1 cellular context compared by ENCODE assay signal in the genomic region with DNA sequence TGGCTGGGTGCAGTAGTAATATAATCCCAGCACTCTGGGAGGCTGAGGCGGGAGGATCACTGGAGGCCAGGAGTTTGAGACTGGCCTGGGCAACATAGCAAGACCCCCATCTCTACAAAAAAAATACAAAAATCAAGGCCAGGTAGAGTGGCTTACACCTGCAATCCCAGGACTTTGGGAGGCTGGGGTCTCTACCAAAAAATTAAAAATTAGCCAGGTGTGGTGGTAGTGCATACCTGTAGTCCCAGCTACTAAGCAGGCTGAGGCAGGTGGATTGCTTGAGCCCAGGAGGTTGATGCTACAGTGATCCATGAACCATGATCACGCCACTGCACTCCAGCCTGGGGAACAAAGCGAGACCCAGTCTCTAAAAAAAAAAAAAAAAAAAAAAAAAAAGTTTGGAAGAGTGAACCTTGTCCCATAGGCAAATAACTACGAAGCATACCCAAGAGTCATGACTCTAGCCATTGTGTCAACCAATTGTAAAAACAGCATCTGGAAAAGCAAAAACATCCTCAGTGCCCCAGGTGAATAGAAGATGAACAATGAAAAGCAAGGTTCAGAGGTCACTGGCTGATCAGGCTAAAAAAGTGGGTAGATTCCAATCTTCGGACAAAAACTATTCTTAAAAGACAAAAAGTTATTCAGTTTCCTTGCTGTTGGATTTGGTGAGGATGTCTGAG.
TF ChIP-seq lines count a peak whose summit lies in the region.

No MANE protein-coding gene starts in this region.

TF ChIP-seq in HepG2, 621 proteins besides CTCF, POLR2A, EP300 and RAD21 (continued from another document and continues in another):
- TF ChIP-seq, protein P1, sequence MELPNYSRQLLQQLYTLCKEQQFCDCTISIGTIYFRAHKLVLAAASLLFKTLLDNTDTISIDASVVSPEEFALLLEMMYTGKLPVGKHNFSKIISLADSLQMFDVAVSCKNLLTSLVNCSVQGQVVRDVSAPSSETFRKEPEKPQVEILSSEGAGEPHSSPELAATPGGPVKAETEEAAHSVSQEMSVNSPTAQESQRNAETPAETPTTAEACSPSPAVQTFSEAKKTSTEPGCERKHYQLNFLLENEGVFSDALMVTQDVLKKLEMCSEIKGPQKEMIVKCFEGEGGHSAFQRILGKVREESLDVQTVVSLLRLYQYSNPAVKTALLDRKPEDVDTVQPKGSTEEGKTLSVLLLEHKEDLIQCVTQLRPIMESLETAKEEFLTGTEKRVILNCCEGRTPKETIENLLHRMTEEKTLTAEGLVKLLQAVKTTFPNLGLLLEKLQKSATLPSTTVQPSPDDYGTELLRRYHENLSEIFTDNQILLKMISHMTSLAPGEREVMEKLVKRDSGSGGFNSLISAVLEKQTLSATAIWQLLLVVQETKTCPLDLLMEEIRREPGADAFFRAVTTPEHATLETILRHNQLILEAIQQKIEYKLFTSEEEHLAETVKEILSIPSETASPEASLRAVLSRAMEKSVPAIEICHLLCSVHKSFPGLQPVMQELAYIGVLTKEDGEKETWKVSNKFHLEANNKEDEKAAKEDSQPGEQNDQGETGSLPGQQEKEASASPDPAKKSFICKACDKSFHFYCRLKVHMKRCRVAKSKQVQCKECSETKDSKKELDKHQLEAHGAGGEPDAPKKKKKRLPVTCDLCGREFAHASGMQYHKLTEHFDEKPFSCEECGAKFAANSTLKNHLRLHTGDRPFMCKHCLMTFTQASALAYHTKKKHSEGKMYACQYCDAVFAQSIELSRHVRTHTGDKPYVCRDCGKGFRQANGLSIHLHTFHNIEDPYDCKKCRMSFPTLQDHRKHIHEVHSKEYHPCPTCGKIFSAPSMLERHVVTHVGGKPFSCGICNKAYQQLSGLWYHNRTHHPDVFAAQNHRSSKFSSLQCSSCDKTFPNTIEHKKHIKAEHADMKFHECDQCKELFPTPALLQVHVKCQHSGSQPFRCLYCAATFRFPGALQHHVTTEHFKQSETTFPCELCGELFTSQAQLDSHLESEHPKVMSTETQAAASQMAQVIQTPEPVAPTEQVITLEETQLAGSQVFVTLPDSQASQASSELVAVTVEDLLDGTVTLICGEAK (IDR thresholded peaks at IDR 0.05) = 0 out of 2 replicates have a peak, but pooled peaks have one; percentile 5
- TF ChIP-seq, protein P1 (CRISPR knock-in tag; IDR thresholded peaks at IDR 0.05) = no peak
- peak; percentile 92 for TF ChIP-seq HNF4A (CRISPR knock-in tag; IDR thresholded peaks at IDR 0.05)
- no peak for TF ChIP-seq REXO4 (CRISPR knock-in tag; IDR thresholded peaks at IDR 0.05; ENCODE audit: borderline replicate concordance)
- no peak for TF ChIP-seq ZFP36 (IDR thresholded peaks at IDR 0.05; ENCODE audit: borderline replicate concordance, low read depth, low read length, partially characterized antibody)
- TF ChIP-seq, protein P2, sequence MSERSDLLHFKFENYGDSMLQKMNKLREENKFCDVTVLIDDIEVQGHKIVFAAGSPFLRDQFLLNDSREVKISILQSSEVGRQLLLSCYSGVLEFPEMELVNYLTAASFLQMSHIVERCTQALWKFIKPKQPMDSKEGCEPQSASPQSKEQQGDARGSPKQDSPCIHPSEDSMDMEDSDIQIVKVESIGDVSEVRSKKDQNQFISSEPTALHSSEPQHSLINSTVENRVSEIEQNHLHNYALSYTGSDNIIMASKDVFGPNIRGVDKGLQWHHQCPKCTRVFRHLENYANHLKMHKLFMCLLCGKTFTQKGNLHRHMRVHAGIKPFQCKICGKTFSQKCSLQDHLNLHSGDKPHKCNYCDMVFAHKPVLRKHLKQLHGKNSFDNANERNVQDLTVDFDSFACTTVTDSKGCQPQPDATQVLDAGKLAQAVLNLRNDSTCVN (CRISPR knock-in tag; IDR thresholded peaks at IDR 0.05; ENCODE audit: borderline replicate concordance) = no peak
- TF ChIP-seq, protein P3, sequence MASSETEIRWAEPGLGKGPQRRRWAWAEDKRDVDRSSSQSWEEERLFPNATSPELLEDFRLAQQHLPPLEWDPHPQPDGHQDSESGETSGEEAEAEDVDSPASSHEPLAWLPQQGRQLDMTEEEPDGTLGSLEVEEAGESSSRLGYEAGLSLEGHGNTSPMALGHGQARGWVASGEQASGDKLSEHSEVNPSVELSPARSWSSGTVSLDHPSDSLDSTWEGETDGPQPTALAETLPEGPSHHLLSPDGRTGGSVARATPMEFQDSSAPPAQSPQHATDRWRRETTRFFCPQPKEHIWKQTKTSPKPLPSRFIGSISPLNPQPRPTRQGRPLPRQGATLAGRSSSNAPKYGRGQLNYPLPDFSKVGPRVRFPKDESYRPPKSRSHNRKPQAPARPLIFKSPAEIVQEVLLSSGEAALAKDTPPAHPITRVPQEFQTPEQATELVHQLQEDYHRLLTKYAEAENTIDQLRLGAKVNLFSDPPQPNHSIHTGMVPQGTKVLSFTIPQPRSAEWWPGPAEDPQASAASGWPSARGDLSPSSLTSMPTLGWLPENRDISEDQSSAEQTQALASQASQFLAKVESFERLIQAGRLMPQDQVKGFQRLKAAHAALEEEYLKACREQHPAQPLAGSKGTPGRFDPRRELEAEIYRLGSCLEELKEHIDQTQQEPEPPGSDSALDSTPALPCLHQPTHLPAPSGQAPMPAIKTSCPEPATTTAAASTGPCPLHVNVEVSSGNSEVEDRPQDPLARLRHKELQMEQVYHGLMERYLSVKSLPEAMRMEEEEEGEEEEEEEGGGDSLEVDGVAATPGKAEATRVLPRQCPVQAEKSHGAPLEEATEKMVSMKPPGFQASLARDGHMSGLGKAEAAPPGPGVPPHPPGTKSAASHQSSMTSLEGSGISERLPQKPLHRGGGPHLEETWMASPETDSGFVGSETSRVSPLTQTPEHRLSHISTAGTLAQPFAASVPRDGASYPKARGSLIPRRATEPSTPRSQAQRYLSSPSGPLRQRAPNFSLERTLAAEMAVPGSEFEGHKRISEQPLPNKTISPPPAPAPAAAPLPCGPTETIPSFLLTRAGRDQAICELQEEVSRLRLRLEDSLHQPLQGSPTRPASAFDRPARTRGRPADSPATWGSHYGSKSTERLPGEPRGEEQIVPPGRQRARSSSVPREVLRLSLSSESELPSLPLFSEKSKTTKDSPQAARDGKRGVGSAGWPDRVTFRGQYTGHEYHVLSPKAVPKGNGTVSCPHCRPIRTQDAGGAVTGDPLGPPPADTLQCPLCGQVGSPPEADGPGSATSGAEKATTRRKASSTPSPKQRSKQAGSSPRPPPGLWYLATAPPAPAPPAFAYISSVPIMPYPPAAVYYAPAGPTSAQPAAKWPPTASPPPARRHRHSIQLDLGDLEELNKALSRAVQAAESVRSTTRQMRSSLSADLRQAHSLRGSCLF (CRISPR knock-in tag; IDR thresholded peaks at IDR 0.05; ENCODE audit: borderline replicate concordance) = no peak
- no peak for TF ChIP-seq ZNF749 (CRISPR knock-in tag; IDR thresholded peaks at IDR 0.05; ENCODE audit: borderline replicate concordance)
- TF ChIP-seq, protein P4, sequence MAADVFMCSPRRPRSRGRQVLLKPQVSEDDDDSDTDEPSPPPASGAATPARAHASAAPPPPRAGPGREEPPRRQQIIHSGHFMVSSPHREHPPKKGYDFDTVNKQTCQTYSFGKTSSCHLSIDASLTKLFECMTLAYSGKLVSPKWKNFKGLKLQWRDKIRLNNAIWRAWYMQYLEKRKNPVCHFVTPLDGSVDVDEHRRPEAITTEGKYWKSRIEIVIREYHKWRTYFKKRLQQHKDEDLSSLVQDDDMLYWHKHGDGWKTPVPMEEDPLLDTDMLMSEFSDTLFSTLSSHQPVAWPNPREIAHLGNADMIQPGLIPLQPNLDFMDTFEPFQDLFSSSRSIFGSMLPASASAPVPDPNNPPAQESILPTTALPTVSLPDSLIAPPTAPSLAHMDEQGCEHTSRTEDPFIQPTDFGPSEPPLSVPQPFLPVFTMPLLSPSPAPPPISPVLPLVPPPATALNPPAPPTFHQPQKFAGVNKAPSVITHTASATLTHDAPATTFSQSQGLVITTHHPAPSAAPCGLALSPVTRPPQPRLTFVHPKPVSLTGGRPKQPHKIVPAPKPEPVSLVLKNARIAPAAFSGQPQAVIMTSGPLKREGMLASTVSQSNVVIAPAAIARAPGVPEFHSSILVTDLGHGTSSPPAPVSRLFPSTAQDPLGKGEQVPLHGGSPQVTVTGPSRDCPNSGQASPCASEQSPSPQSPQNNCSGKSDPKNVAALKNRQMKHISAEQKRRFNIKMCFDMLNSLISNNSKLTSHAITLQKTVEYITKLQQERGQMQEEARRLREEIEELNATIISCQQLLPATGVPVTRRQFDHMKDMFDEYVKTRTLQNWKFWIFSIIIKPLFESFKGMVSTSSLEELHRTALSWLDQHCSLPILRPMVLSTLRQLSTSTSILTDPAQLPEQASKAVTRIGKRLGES (CRISPR knock-in tag; IDR thresholded peaks at IDR 0.05; ENCODE audit: borderline replicate concordance) = no peak
- TF ChIP-seq, protein P5, sequence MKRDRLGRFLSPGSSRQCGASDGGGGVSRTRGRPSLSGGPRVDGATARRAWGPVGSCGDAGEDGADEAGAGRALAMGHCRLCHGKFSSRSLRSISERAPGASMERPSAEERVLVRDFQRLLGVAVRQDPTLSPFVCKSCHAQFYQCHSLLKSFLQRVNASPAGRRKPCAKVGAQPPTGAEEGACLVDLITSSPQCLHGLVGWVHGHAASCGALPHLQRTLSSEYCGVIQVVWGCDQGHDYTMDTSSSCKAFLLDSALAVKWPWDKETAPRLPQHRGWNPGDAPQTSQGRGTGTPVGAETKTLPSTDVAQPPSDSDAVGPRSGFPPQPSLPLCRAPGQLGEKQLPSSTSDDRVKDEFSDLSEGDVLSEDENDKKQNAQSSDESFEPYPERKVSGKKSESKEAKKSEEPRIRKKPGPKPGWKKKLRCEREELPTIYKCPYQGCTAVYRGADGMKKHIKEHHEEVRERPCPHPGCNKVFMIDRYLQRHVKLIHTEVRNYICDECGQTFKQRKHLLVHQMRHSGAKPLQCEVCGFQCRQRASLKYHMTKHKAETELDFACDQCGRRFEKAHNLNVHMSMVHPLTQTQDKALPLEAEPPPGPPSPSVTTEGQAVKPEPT (CRISPR knock-in tag; IDR thresholded peaks at IDR 0.05; ENCODE audit: low read depth) = no peak
- no peak for TF ChIP-seq FIP1L1 (IDR thresholded peaks at IDR 0.05; ENCODE audit: borderline replicate concordance, insufficient read depth, low read depth, low read length)
- peak; percentile 79 for TF ChIP-seq BCL6 (CRISPR knock-in tag; IDR thresholded peaks at IDR 0.05)
- no peak for TF ChIP-seq ZNF101 (CRISPR knock-in tag; IDR thresholded peaks at IDR 0.05; ENCODE audit: borderline replicate concordance, low read depth)
